ENCODE assay signal across 2 cellular contexts in the genomic region with DNA sequence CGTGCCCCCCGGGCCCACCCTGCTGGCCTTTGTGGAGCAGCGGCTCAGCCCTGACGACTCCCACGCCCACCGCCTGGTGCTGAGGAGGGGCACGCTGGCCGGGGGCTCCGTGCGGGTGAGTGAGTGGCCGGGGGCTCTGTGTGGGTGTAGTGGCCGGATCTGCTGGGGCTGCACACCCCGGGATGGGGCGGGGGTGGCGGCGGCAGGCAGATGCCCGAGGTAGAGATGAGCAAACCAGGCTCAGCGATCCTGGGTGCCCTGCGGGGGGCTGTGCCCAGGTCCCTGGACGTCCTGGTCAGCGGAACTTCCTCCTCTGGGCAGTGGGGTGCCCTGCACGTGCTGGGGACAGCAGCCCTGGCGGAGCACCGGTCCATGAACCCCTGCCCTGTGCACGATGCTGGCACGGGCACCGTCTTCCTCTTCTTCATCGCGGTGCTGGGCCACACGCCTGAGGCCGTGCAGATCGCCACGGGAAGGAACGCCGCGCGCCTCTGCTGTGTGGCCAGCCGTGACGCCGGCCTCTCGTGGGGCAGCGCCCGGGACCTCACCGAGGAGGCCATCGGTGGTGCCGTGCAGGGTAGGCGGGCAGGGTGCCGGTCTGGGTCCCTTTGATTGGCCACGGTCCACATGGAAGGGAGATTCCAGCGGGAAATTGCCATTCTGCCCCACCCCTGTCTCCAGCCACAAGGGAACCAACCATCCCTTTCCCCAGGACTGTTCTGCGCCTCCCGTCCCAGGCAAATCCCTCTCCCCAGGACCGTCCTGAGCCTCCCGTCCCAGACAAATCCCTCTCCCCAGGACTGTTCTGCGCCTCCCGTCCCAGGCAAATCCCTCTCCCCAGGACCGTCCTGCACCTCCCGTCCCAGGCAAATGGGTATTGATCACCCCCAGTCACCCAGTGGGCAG.
TF ChIP-seq lines count a peak whose summit lies in the region.

No MANE protein-coding gene starts in this region.

TF ChIP-seq in SK-N-SH, 30 proteins besides CTCF, POLR2A, EP300 and RAD21 (continued from another document):
- no peak for TF ChIP-seq CHD2 (IDR thresholded peaks at IDR 0.05; ENCODE audit: low read length, partially characterized antibody)

TF ChIP-seq in SK-N-SH treated with all-trans-retinoic acid at 6 μM for 48 hours, 23 proteins besides CTCF, POLR2A, EP300 and RAD21 (continued from another document):
- TF ChIP-seq, protein P1, sequence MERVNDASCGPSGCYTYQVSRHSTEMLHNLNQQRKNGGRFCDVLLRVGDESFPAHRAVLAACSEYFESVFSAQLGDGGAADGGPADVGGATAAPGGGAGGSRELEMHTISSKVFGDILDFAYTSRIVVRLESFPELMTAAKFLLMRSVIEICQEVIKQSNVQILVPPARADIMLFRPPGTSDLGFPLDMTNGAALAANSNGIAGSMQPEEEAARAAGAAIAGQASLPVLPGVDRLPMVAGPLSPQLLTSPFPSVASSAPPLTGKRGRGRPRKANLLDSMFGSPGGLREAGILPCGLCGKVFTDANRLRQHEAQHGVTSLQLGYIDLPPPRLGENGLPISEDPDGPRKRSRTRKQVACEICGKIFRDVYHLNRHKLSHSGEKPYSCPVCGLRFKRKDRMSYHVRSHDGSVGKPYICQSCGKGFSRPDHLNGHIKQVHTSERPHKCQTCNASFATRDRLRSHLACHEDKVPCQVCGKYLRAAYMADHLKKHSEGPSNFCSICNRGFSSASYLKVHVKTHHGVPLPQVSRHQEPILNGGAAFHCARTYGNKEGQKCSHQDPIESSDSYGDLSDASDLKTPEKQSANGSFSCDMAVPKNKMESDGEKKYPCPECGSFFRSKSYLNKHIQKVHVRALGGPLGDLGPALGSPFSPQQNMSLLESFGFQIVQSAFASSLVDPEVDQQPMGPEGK (CRISPR knock-in tag; IDR thresholded peaks at IDR 0.05; ENCODE audit: borderline replicate concordance), result no peak
- TF ChIP-seq, protein P2, sequence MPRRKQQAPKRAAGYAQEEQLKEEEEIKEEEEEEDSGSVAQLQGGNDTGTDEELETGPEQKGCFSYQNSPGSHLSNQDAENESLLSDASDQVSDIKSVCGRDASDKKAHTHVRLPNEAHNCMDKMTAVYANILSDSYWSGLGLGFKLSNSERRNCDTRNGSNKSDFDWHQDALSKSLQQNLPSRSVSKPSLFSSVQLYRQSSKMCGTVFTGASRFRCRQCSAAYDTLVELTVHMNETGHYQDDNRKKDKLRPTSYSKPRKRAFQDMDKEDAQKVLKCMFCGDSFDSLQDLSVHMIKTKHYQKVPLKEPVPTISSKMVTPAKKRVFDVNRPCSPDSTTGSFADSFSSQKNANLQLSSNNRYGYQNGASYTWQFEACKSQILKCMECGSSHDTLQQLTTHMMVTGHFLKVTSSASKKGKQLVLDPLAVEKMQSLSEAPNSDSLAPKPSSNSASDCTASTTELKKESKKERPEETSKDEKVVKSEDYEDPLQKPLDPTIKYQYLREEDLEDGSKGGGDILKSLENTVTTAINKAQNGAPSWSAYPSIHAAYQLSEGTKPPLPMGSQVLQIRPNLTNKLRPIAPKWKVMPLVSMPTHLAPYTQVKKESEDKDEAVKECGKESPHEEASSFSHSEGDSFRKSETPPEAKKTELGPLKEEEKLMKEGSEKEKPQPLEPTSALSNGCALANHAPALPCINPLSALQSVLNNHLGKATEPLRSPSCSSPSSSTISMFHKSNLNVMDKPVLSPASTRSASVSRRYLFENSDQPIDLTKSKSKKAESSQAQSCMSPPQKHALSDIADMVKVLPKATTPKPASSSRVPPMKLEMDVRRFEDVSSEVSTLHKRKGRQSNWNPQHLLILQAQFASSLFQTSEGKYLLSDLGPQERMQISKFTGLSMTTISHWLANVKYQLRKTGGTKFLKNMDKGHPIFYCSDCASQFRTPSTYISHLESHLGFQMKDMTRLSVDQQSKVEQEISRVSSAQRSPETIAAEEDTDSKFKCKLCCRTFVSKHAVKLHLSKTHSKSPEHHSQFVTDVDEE (CRISPR knock-in tag; IDR thresholded peaks at IDR 0.05), result no peak
TF ChIP-seq in SK-N-SH treated with all-trans-retinoic acid at 6 μM for 48 hours: peak in this region for 0.
